7 cellular contexts compared by ENCODE assay signal in the genomic region with DNA sequence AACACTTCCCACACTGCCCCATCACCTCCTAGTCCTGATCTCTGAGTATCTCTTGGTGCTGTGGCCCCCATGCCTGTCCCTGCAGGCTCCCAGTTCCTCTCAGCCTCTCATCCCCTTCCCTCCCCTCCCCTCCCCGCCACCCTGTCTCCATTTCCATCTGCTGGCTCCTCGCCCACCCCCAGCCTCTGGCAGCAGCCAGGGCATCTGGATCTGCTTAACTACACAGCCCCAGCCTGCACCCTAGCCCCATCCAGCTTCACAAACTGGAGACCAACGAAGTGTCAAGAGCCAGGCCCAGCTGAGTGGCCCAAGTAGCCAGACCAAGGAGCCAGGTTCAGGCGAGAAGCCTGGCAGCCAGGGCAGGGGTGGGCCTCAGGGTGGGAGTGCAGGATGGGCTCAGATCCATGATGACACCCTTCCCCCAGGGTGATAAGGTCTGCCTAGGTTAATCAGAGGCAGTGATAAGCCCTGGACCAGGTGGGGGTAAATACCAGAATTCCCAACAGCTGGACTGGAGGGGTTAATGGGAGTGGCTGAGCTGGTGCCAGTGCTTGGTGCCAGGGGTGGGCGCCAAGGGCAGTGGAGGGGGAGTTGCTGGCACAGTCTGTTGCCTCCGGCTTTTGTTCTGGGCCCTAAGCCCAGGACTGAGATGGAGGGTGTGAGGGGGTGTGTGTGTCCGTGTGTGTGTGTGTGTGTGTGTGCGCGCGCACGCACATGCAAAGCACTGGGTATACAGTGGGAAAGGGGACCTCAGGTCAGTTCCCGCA. TPM values are rescaled to one million over a fixed set of nuclear protein-coding genes. Genes with fewer than 3 reads are reported as not detected.
DNase-seq lines count a peak whose midpoint lies in the region; ATAC-seq lines count a peak whose summit lies in the region.
"Had no signal": no experiment of that assay in that cellular context is flagged by ENCODE, and none has a peak within 500 bp of the region (broad histone marks: within the 10 kb centered on the region; RNA-seq: fewer than 3 reads in every experiment).

No MANE protein-coding gene starts in this region.

- H3K9me3 ChIP-seq in aorta (ENCODE audit: control insufficient read depth, low read length): no peaks in the 10 kb centered on the region

- H3K27ac ChIP-seq in aorta (ENCODE audit: low read depth in 1 of 2, low read length in 2 of 2): peak overlapping the region; percentile 53 to 70

- H3K27me3 Mint-ChIP-seq in stimulated activated naive CD8-positive, alpha-beta T cell treated with anti-CD3 and anti-CD28 coated beads, Interleukin-15, amount 100 ng/mL, for 72 hours: no peaks in the 10 kb centered on the region

- ATAC-seq in stimulated activated naive CD8-positive, alpha-beta T cell treated with anti-CD3 and anti-CD28 coated beads, Interleukin-15, amount 100 ng/mL, for 72 hours: peak; percentile 11
- no peak for ATAC-seq in stimulated activated naive CD8-positive, alpha-beta T cell treated with anti-CD3 and anti-CD28 coated beads, Interleukin-15, Interleukin-2, amounts not matched to agents 100 U/mL and 50 U/mL, for 24 hours
- ATAC-seq in aorta (ENCODE audit: low FRiP score) (peak; percentile 81), GM18519 (IDR thresholded peaks at IDR 0.05; ENCODE audit: low FRiP score, unreplicated experiment) (no peak)

- 6 to 7% methylated on average over 12 of the region's 12 CpGs for WGBS in aorta, 2 donors

- intact Hi-C loops in aorta (cut with DNase I): loop anchor here (5.0 to 10.0 kb wide), 2 partner anchors 48 to 330 kb away; a partner anchor contains a TSS

- no peak for DNase-seq in stimulated activated naive CD8-positive, alpha-beta T cell treated with anti-CD3 and anti-CD28 coated beads, Interleukin-15, amount 100 ng/mL, for 72 hours
- no peak for DNase-seq in stimulated activated naive CD8-positive, alpha-beta T cell treated with anti-CD3 and anti-CD28 coated beads, Interleukin-15, Interleukin-2, amounts not matched to agents 100 U/mL and 50 U/mL, for 24 hours
- DNase-seq in inferior parietal cortex (ENCODE audit: extremely low spot score) (peak; percentile 58), aorta (peak; percentile 87 to 89)
- DNase-seq in activated CD4-positive, alpha-beta T cell treated with anti-CD3 and anti-CD28 coated beads, Interleukin-2, amount 50 U/mL, for 48 hours: no peak

- H3K4me3 Mint-ChIP-seq in stimulated activated naive CD8-positive, alpha-beta T cell treated with anti-CD3 and anti-CD28 coated beads, Interleukin-15, amount 100 ng/mL, for 72 hours: no peak overlapping the region

- peaks cover 0 to 2% of the 10 kb centered on the region in 2 donors for H3K4me1 ChIP-seq in aorta (ENCODE audit: control insufficient read depth in 1 of 2, insufficient read depth in 2 of 2, low read length in 2 of 2)

- no peaks in the 10 kb centered on the region for H3K27me3 ChIP-seq in aorta (ENCODE audit: control insufficient read depth in 1 of 2, insufficient read depth in 2 of 2, low read length in 1 of 2)

- H3K36me3 ChIP-seq in aorta (ENCODE audit: control insufficient read depth in 1 of 2, insufficient read depth in 2 of 2, low read length in 1 of 2): no peaks in the 10 kb centered on the region

- peaks cover 23% of the 10 kb centered on the region for H3K4me1 Mint-ChIP-seq in stimulated activated naive CD8-positive, alpha-beta T cell treated with anti-CD3 and anti-CD28 coated beads, Interleukin-15, amount 100 ng/mL, for 72 hours

- no peak overlapping the region for H3K27ac Mint-ChIP-seq in stimulated activated naive CD8-positive, alpha-beta T cell treated with anti-CD3 and anti-CD28 coated beads, Interleukin-15, amount 100 ng/mL, for 72 hours

- no peaks in the 10 kb centered on the region for H3K9me3 Mint-ChIP-seq in stimulated activated naive CD8-positive, alpha-beta T cell treated with anti-CD3 and anti-CD28 coated beads, Interleukin-15, amount 100 ng/mL, for 72 hours

- H3K4me3 ChIP-seq in aorta (ENCODE audit: low read length in 2 of 2): no peak overlapping the region

RNA-seq across cellular contexts. Expression of a gene that starts 2.5 kb away (rescaled TPM):
- total RNA-seq in aorta: 10 to 100 TPM; 33.7 to 66.4 TPM
- 10 to 100 TPM; 28.2 to 93.4 TPM for polyA plus RNA-seq in aorta

RNA-seq across cellular contexts. Expression of a gene that starts 8.0 kb away (rescaled TPM):
- total RNA-seq in aorta: not detected
- not detected for polyA plus RNA-seq in aorta

RNA-seq across cellular contexts. Expression of a gene that starts 8.0 kb away (rescaled TPM):
- 10 to 100 TPM; 27.2 to 50.9 TPM for total RNA-seq in aorta
- 10 to 100 TPM; 29.2 to 98.1 TPM for polyA plus RNA-seq in aorta

RNA-seq across cellular contexts. Expression of a gene that starts 16.9 kb away (rescaled TPM):
- total RNA-seq in aorta: 10 to 100 TPM; 31.8 to 42.9 TPM
- 10 to 100 TPM; 26.3 to 48.1 TPM for polyA plus RNA-seq in aorta

RNA-seq across cellular contexts. Expression of a gene that starts 25.6 kb away (rescaled TPM):
- total RNA-seq in aorta: not detected
- not detected for polyA plus RNA-seq in aorta
- polyA plus RNA-seq: BJ had no signal

Comparison
In these comparisons a context has a peak if more than half of its experiments do, and no peak if none do; other contexts are left out.
1. ATAC-seq: peak in stimulated activated naive CD8-positive, alpha-beta T cell treated with anti-CD3 and anti-CD28 coated beads, Interleukin-15, amount 100 ng/mL, for 72 hours (single experiment) and aorta (single experiment); none in stimulated activated naive CD8-positive, alpha-beta T cell treated with anti-CD3 and anti-CD28 coated beads, Interleukin-15, Interleukin-2, amounts not matched to agents 100 U/mL and 50 U/mL, for 24 hours (single experiment) and GM18519 (single experiment).
2. DNase-seq: peak in inferior parietal cortex (single experiment) and aorta (2 of 2); none in stimulated activated naive CD8-positive, alpha-beta T cell treated with anti-CD3 and anti-CD28 coated beads, Interleukin-15, amount 100 ng/mL, for 72 hours (0 of 2), stimulated activated naive CD8-positive, alpha-beta T cell treated with anti-CD3 and anti-CD28 coated beads, Interleukin-15, Interleukin-2, amounts not matched to agents 100 U/mL and 50 U/mL, for 24 hours (single experiment) and activated CD4-positive, alpha-beta T cell treated with anti-CD3 and anti-CD28 coated beads, Interleukin-2, amount 50 U/mL, for 48 hours (0 of 2).